8 cellular contexts compared by ENCODE assay signal in genomic region chr10:111885919-111886318, GRCh38.
"Had no signal": no experiment of that assay in that cellular context is flagged by ENCODE, and none has a peak within 500 bp of the region (broad histone marks: within the 10 kb centered on the region; RNA-seq: fewer than 3 reads in every experiment).

No MANE protein-coding gene starts in this region.

- DNase-seq: GDM1, GF-D8 had no signal

- ATAC-seq: GM12878 had no signal

- FAIRE-seq: G401.6, GM12878, GM12891, GM12892, GM18507, GM19239 had no signal

- H3K4me3 ChIP-seq: GM12878 had no signal
